ENCODE assay signal across 8 cellular contexts in genomic region chr9:133120343-133121199, GRCh38. TPM values are rescaled to one million over a fixed set of nuclear protein-coding genes. Genes with fewer than 3 reads are reported as not detected.
DNase-seq lines count a peak whose midpoint lies in the region; ATAC-seq and TF ChIP-seq lines count a peak whose summit lies in the region.

No MANE protein-coding gene starts in this region.

- ATAC-seq in SK-N-SH treated with all-trans-retinoic acid at 6 μM for 48 hours (peak; percentile 3), HG03442 (IDR thresholded peaks at IDR 0.05; ENCODE audit: unreplicated experiment) (no peak)

- no peaks in the 10 kb centered on the region for H3K27me3 ChIP-seq in prostate gland (replicated peaks; ENCODE audit: insufficient read depth)

- WGBS in prostate gland, result 2% methylated on average over 35 of the region's 71 CpGs

- H3K9ac ChIP-seq in ES-I3 (ENCODE audit: low read depth, low read length), result peak overlapping the region; percentile 66

- H3K36me3 ChIP-seq in ES-I3 (ENCODE audit: insufficient read depth, low read length) (no peaks in the 10 kb centered on the region; the same call in 1 of the 2 replicates), prostate gland (no peaks in the 10 kb centered on the region)

- peaks cover 26% of the 10 kb centered on the region for H3K4me1 ChIP-seq in ES-I3 (ENCODE audit: insufficient read depth, low read length)
- peaks cover 28% of the 10 kb centered on the region for H3K4me1 ChIP-seq in prostate gland (replicated peaks)

- H3K4me3 ChIP-seq in fibroblast of the aortic adventitia (ENCODE audit: low read depth, low read length) (peak overlapping the region; percentile 75), prostate gland (peak overlapping the region; percentile 65 to 68)

- DNase-seq in HFFc6 (no peak), fibroblast of the aortic adventitia (ENCODE audit: low read depth) (no peak), prostate gland (ENCODE audit: low spot score) (no peak), LoVo (ENCODE audit: low spot score) (no peak), NK-92 (lab: John Stamatoyannopoulos, UW; ENCODE audit: unreplicated experiment) (no peak)

- H3K9me3 ChIP-seq in ES-I3 (ENCODE audit: control insufficient read depth, insufficient read depth, low read length), result no peaks in the 10 kb centered on the region
- no peaks in the 10 kb centered on the region for H3K9me3 ChIP-seq in prostate gland

- intact Hi-C loops in prostate gland (cut with DNase I), result loop anchor here (2.0 kb wide), 1 partner anchor 24 kb away; no protein-coding TSS in a partner anchor

- peak overlapping the region; percentile 43; the same call in 1 of the 2 replicates for H3K27ac Mint-ChIP-seq in HFFc6

- H3K9me3 Mint-ChIP-seq in HFFc6, result no peaks in the 10 kb centered on the region

- peak overlapping the region; percentile 84 for H3K4me3 Mint-ChIP-seq in HFFc6

- peak overlapping the region; percentile 84 to 85 for H3K27ac ChIP-seq in prostate gland

- TF ChIP-seq POLR2A in prostate gland (IDR thresholded peaks at IDR 0.05), result peak; percentile 30

- H3K4me1 Mint-ChIP-seq in HFFc6 (ENCODE audit: low read depth), result peaks cover 44% of the 10 kb centered on the region

- H3K36me3 Mint-ChIP-seq in HFFc6 (ENCODE audit: low read depth), result no peaks in the 10 kb centered on the region

- no peaks in the 10 kb centered on the region; the same call in 1 of the 2 replicates for H3K27me3 Mint-ChIP-seq in HFFc6 (ENCODE audit: insufficient read depth)

- TF ChIP-seq CTCF in HFFc6 (IDR thresholded peaks at IDR 0.05) (no peak), fibroblast of the aortic adventitia (IDR thresholded peaks at IDR 0.05; ENCODE audit: insufficient read depth, low read length) (no peak), prostate gland (IDR thresholded peaks at IDR 0.05) (peak in 1 of 4 experiments; percentile 22)

TF ChIP-seq in SK-N-SH treated with all-trans-retinoic acid at 6 μM for 48 hours, 23 proteins besides CTCF, POLR2A, EP300 and RAD21:
- no peak for TF ChIP-seq ZFP30 (CRISPR knock-in tag; IDR thresholded peaks at IDR 0.05)

RNA-seq across cellular contexts. Expression of gene RALGDS, which starts 0.5 kb away (rescaled TPM):
- 10 to 100 TPM; 12.1 to 15.8 (median 14.8) TPM for total RNA-seq in HFFc6 (2021; fragmentation: NEBNext Ultra II Directional; extraction: Animal tissue kit (Norgen Biotek cat#: 25700))
- 4.3 and 15.6 TPM in 2 replicates for total RNA-seq in fibroblast of the aortic adventitia (ENCODE audit: low replicate concordance)
- total RNA-seq in prostate gland, result 10 to 100 TPM; 49.6 to 77.4 TPM

RNA-seq across cellular contexts. Expression of gene GBGT1, which starts 43.1 kb away (rescaled TPM):
- total RNA-seq in HFFc6 (2021; fragmentation: NEBNext Ultra II Directional; extraction: Animal tissue kit (Norgen Biotek cat#: 25700)), result 1 to 10 TPM; 1.1 to 2.8 (median 1.7) TPM
- total RNA-seq in fibroblast of the aortic adventitia (ENCODE audit: low replicate concordance), result 0.98 and 1.6 TPM in 2 replicates
- 10 to 100 TPM; 10.7 to 14.0 TPM for total RNA-seq in prostate gland

RNA-seq across cellular contexts. Expression of gene CEL, which starts 58.8 kb away (rescaled TPM):
- total RNA-seq in HFFc6 (2021; fragmentation: NEBNext Ultra II Directional; extraction: Animal tissue kit (Norgen Biotek cat#: 25700)), result under 1 TPM; 0.25 to 0.60 (median 0.43) TPM
- total RNA-seq in fibroblast of the aortic adventitia (ENCODE audit: low replicate concordance) (0.27 TPM in 1 of 2 replicates, not detected in the other), prostate gland (1 to 10 TPM; 1.7 to 2.8 TPM)
